Comparison of ENCODE assay signal across 8 cellular contexts in the genomic region with DNA sequence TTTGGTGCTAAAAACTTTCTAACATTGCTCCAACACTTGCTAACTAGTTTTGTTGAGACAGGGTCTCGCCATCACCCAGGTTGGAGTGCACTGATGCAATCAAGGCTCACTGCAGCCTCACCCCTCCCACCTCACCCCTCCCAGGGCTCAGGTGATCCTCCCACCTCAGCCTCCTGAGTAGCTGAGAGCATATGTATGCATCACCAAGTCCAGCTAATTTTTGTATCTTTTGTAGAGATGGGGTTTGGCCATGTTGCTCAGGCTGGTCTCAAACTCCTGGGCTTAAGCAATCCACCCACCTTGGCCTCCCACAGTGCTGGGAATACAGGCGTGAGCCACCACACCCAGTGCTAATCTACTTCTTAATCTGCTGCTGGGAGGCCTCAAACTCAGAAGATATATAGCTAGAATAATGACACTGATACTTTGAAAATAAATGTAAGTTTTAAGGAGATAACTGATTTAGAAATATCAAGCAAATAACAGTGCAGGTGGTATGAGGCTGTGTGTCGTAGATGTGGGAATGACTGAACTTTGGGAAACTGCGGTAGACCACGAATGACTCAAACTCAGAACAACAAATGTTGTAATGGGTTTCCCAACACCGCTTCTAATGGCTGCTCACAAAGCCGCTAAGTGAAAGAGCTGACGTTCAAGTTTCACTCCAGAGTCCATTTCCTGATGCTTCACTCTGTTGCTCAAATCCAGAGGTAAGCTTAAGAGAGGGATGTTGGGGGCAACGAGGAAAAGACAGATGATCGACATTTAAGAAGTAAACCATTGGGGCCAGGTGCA. TPM values are rescaled to one million over a fixed set of nuclear protein-coding genes. Genes with fewer than 3 reads are reported as not detected.
DNase-seq lines count a peak whose midpoint lies in the region; ATAC-seq and TF ChIP-seq lines count a peak whose summit lies in the region.

No MANE protein-coding gene starts in this region.

- TF ChIP-seq CTCF in mesothelial cell of epicardium (IDR thresholded peaks at IDR 0.05; ENCODE audit: unreplicated experiment), result no peak

- DNase-seq in activated T-cell treated with anti-CD3 and anti-CD28 coated beads for 24 hours (ENCODE audit: low read depth) (peak; percentile 36), activated T-cell treated with anti-CD3 and anti-CD28 coated beads for 4 hours (no peak), SW480 (ENCODE audit: low spot score) (peak; percentile 53), kidney tubule cell (ENCODE audit: low spot score) (peak; percentile 89), NCI-H146 treated with DMSO at 0.1 percent for 48 hours (lab: John Stamatoyannopoulos, UW; ENCODE audit: unreplicated experiment) (no peak), mesothelial cell of epicardium (ENCODE audit: low spot score in 2 of 2, unreplicated experiment in 2 of 2) (no peak), NCI-H1694 (lab: John Stamatoyannopoulos, UW) (no peak)

- no peak overlapping the region for H3K4me3 Mint-ChIP-seq in mesothelial cell of epicardium

- ATAC-seq in HG02973 (IDR thresholded peaks at IDR 0.05; ENCODE audit: unreplicated experiment), result peak; percentile 70

- no peaks in the 10 kb centered on the region for H3K4me1 Mint-ChIP-seq in mesothelial cell of epicardium

- H3K9me3 Mint-ChIP-seq in mesothelial cell of epicardium, result no peaks in the 10 kb centered on the region

- H3K36me3 Mint-ChIP-seq in mesothelial cell of epicardium, result no peaks in the 10 kb centered on the region

- no peak overlapping the region for H3K27ac Mint-ChIP-seq in mesothelial cell of epicardium

- no peaks in the 10 kb centered on the region for H3K27me3 Mint-ChIP-seq in mesothelial cell of epicardium (ENCODE audit: low read depth)

RNA-seq across cellular contexts. Expression of a gene that starts 10.0 kb away (rescaled TPM):
- 10.1 to 11.7 TPM (median 11.5 TPM) in 3 replicates for total RNA-seq in mesothelial cell of epicardium

Comparison
In these comparisons a context has a peak if more than half of its experiments do, and no peak if none do; other contexts are left out.
1. DNase-seq: peak in activated T-cell treated with anti-CD3 and anti-CD28 coated beads for 24 hours (single experiment), SW480 (single experiment) and kidney tubule cell (single experiment); none in activated T-cell treated with anti-CD3 and anti-CD28 coated beads for 4 hours (single experiment), NCI-H146 treated with DMSO at 0.1 percent for 48 hours (single experiment), mesothelial cell of epicardium (0 of 2) and NCI-H1694 (single experiment).